ENCODE assay signal across 8 cellular contexts in the genomic region with DNA sequence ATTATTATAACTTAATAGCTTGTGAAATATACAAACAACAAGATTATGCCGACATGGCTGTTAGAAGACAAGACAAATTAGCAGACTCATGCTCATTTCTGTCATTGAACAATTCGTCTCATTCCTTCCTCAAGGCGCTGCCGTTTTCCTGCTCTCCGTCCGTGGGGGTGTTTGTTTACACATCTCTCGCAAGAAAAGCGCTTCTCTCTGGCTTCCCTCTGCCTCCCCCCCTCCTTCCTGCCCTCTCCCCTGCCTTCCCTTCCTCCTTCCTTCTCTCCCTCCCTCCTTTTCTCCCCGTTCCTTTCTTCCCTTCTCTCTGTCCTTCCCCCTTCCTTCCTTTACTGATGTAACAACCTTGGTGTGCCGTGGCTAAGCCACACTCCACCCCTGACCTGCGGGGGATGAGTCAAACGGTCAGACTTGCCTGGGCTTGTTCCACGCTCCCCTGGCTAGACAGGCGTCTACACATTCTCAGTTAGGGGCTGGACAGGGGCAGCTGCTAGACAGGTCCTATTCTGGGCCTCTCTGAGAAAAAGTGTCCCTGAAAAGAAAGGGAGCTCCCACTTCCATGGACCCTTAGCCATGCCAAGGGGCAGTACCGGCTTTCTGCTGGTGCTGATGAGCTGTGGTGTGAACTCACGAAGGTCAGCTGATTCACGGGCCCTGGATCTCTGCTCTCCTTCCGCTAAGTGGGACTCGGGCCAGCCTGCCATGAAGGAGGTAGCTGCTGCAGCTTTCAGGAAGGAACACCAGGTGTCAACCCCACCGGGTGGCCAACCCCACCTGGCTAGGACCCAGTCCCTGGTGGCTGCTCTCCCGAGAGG. TPM values are rescaled to one million over a fixed set of nuclear protein-coding genes. Genes with fewer than 3 reads are reported as not detected.
DNase-seq lines count a peak whose midpoint lies in the region; ATAC-seq and TF ChIP-seq lines count a peak whose summit lies in the region.

No MANE protein-coding gene starts in this region.

- H3K36me3 ChIP-seq in tibial nerve, result no peaks in the 10 kb centered on the region

- intact Hi-C loops in left colon (cut with DNase I, micrococcal nuclease), result no loop called here

- DNase-seq in GM10248 (ENCODE audit: extremely low spot score), result peak; percentile 50
- DNase-seq in HFF-Myc (ENCODE audit: extremely low read depth, low read depth), result peak; percentile 89
- peak; percentile 92 for DNase-seq in NCI-H226
- peak; percentile 90 for DNase-seq in astrocyte of the hippocampus (ENCODE audit: low read depth, low spot score)
- no peak for DNase-seq in left colon
- no peak for DNase-seq in tibial nerve (ENCODE audit: low spot score in 2 of 2)
- DNase-seq in ecto neural progenitor cell (ENCODE audit: low spot score), result no peak
- no peak for DNase-seq in nucleus accumbens (lab: John Stamatoyannopoulos, UW)

- WGBS in tibial nerve, 2 donors, result 12 to 16% methylated on average over 19 to 20 of the region's 21 CpGs

- no peak overlapping the region for H3K4me3 ChIP-seq in HFF-Myc (replicated peaks; ENCODE audit: low read depth, low read length)
- H3K4me3 ChIP-seq in tibial nerve, result peak overlapping the region in 1 of 4 donors; percentile 0

- no peaks in the 10 kb centered on the region for H3K27me3 ChIP-seq in tibial nerve

- TF ChIP-seq POLR2A in tibial nerve (IDR thresholded peaks at IDR 0.05), result no peak

- no peaks in the 10 kb centered on the region for H3K9me3 ChIP-seq in tibial nerve

- TF ChIP-seq CTCF in GM10248 (IDR thresholded peaks at IDR 0.05; ENCODE audit: control extremely low read depth, extremely low read depth, low read depth, missing control alignments) (no peak), HFF-Myc (IDR thresholded peaks at IDR 0.05; ENCODE audit: low read depth, low read length, missing control alignments) (peak; percentile 3), tibial nerve (IDR thresholded peaks at IDR 0.05) (no peak)

- TF ChIP-seq EP300 in tibial nerve (IDR thresholded peaks at IDR 0.05), result no peak

- peaks cover 0 to 19% (median 9%) of the 10 kb centered on the region in 4 donors for H3K4me1 ChIP-seq in tibial nerve

- CTCF ChIA-PET in GM10248 (lab: Yijun Ruan, JAX), result interaction anchor here (1.0 to 5.5 kb wide), 5 partner anchors 8 to 644 kb away, joined by 3 to 57 read pairs (median 5); no protein-coding TSS in a partner anchor

- peak overlapping the region; percentile 30 to 63 (median 58) for H3K27ac ChIP-seq in tibial nerve

- POLR2A ChIA-PET in GM10248 (lab: Yijun Ruan, JAX), result no interaction called here

- ATAC-seq in left colon, result peak; percentile 75

RNA-seq across cellular contexts. Expression of gene SPTLC1, which starts 32.0 kb away (rescaled TPM):
- total RNA-seq in left colon (10 to 100 TPM; 74.3 to 81.7 TPM), tibial nerve (10 to 100 TPM; 67.9 to 81.8 (median 76.0) TPM)

Comparison
In these comparisons a context has a peak if more than half of its experiments do, and no peak if none do; other contexts are left out.
1. DNase-seq: peak in GM10248 (single experiment), HFF-Myc (single experiment), NCI-H226 (single experiment) and astrocyte of the hippocampus (single experiment); none in left colon (0 of 2), tibial nerve (0 of 2), ecto neural progenitor cell (single experiment) and nucleus accumbens (0 of 56).